1 cellular context compared by ENCODE assay signal in the genomic region with DNA sequence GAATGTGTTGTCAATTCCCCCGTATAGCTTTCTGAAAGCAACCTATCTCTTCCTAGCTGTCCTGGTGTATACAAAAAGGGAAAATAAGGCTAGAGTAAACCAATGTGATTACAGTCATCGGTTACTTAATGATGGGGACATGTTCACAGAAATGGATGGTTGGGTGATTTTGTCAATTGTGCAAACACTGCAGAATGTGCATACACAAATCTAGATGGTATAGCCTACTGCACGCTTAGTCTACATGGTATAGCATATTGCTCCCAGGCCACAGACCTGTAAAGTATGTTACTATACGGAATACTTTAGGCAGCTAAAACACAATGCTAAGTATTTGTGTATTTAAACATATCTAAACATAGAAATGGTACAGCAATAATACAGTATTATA.
TF ChIP-seq lines count a peak whose summit lies in the region.

No MANE protein-coding gene starts in this region.

TF ChIP-seq in GM23338, 12 proteins besides CTCF, POLR2A, EP300 and RAD21:
- TF ChIP-seq NANOG (IDR thresholded peaks at IDR 0.05; ENCODE audit: borderline replicate concordance): no peak
- TF ChIP-seq REST (IDR thresholded peaks at IDR 0.05; ENCODE audit: unreplicated experiment): no peak
- TF ChIP-seq, protein P1, sequence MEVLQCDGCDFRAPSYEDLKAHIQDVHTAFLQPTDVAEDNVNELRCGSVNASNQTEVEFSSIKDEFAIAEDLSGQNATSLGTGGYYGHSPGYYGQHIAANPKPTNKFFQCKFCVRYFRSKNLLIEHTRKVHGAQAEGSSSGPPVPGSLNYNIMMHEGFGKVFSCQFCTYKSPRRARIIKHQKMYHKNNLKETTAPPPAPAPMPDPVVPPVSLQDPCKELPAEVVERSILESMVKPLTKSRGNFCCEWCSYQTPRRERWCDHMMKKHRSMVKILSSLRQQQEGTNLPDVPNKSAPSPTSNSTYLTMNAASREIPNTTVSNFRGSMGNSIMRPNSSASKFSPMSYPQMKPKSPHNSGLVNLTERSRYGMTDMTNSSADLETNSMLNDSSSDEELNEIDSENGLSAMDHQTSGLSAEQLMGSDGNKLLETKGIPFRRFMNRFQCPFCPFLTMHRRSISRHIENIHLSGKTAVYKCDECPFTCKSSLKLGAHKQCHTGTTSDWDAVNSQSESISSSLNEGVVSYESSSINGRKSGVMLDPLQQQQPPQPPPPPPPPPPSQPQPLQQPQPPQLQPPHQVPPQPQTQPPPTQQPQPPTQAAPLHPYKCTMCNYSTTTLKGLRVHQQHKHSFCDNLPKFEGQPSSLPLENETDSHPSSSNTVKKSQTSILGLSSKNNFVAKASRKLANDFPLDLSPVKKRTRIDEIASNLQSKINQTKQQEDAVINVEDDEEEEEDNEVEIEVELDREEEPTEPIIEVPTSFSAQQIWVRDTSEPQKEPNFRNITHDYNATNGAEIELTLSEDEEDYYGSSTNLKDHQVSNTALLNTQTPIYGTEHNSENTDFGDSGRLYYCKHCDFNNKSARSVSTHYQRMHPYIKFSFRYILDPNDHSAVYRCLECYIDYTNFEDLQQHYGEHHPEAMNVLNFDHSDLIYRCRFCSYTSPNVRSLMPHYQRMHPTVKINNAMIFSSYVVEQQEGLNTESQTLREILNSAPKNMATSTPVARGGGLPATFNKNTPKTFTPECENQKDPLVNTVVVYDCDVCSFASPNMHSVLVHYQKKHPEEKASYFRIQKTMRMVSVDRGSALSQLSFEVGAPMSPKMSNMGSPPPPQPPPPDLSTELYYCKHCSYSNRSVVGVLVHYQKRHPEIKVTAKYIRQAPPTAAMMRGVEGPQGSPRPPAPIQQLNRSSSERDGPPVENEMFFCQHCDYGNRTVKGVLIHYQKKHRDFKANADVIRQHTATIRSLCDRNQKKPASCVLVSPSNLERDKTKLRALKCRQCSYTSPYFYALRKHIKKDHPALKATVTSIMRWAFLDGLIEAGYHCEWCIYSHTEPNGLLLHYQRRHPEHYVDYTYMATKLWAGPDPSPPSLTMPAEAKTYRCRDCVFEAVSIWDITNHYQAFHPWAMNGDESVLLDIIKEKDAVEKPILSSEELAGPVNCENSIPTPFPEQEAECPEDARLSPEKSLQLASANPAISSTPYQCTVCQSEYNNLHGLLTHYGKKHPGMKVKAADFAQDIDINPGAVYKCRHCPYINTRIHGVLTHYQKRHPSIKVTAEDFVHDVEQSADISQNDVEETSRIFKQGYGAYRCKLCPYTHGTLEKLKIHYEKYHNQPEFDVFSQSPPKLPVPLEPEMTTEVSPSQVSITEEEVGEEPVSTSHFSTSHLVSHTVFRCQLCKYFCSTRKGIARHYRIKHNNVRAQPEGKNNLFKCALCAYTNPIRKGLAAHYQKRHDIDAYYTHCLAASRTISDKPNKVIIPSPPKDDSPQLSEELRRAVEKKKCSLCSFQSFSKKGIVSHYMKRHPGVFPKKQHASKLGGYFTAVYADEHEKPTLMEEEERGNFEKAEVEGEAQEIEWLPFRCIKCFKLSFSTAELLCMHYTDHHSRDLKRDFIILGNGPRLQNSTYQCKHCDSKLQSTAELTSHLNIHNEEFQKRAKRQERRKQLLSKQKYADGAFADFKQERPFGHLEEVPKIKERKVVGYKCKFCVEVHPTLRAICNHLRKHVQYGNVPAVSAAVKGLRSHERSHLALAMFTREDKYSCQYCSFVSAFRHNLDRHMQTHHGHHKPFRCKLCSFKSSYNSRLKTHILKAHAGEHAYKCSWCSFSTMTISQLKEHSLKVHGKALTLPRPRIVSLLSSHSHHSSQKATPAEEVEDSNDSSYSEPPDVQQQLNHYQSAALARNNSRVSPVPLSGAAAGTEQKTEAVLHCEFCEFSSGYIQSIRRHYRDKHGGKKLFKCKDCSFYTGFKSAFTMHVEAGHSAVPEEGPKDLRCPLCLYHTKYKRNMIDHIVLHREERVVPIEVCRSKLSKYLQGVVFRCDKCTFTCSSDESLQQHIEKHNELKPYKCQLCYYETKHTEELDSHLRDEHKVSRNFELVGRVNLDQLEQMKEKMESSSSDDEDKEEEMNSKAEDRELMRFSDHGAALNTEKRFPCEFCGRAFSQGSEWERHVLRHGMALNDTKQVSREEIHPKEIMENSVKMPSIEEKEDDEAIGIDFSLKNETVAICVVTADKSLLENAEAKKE (CRISPR knock-in tag; IDR thresholded peaks at IDR 0.05): no peak
- no peak for TF ChIP-seq JUNB (IDR thresholded peaks at IDR 0.05; ENCODE audit: unreplicated experiment)
- no peak for TF ChIP-seq CREB1 (CRISPR knock-in tag; IDR thresholded peaks at IDR 0.05; ENCODE audit: low read depth)
- TF ChIP-seq ZNF114 (CRISPR knock-in tag; IDR thresholded peaks at IDR 0.05): no peak
- no peak for TF ChIP-seq STAT1 (IDR thresholded peaks at IDR 0.05; ENCODE audit: unreplicated experiment)
- no peak for TF ChIP-seq POLR2AphosphoS5 (IDR thresholded peaks at IDR 0.05; ENCODE audit: low read depth)
- TF ChIP-seq EZH2phosphoT487 (IDR thresholded peaks at IDR 0.05; ENCODE audit: unreplicated experiment): no peak
- TF ChIP-seq ZNF331 (CRISPR knock-in tag; IDR thresholded peaks at IDR 0.05; ENCODE audit: low read depth): no peak
- TF ChIP-seq, protein P2, sequence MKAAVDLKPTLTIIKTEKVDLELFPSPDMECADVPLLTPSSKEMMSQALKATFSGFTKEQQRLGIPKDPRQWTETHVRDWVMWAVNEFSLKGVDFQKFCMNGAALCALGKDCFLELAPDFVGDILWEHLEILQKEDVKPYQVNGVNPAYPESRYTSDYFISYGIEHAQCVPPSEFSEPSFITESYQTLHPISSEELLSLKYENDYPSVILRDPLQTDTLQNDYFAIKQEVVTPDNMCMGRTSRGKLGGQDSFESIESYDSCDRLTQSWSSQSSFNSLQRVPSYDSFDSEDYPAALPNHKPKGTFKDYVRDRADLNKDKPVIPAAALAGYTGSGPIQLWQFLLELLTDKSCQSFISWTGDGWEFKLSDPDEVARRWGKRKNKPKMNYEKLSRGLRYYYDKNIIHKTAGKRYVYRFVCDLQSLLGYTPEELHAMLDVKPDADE (IDR thresholded peaks at IDR 0.05): no peak
- no peak for TF ChIP-seq EZH2 (IDR thresholded peaks at IDR 0.05; ENCODE audit: low read depth, unreplicated experiment)
